In the genomic region with DNA sequence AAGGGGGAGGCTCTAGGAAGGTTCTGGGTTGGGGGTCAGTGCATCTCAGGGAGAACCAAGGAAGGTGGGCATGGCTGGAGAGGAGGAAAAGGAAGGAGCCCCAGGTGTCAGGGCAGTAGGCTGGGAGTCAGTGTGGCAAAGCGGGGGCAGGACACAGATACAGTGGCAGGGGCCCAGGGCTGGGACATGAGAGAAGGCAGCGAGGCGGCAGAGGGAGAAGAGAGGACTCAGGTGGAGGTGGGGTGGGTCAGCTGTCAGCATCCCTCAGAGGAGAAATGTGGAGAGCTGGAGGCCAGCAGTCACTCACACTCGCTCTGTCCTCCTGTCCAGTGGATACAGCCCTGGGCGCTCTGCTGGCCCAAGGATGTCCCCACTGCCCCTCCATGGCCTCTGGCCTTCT, we compare ENCODE assay signal across 1 cellular context.
TF ChIP-seq lines count a peak whose summit lies in the region.

No MANE protein-coding gene starts in this region.

TF ChIP-seq in H1, 55 proteins besides CTCF, POLR2A, EP300 and RAD21:
- TF ChIP-seq SP4 (IDR thresholded peaks at IDR 0.05; ENCODE audit: low read length) (no peak), RNF2 (IDR thresholded peaks at IDR 0.05; ENCODE audit: borderline replicate concordance, low read depth, low read length, missing control alignments, poor library complexity, severe bottlenecking) (peak; percentile 41)
